17 cellular contexts compared by ENCODE assay signal in genomic region chr1:150798509-150798908, GRCh38. TPM values are rescaled to one million over a fixed set of nuclear protein-coding genes. Genes with fewer than 3 reads are reported as not detected.
DNase-seq lines count a peak whose midpoint lies in the region; ATAC-seq lines count a peak whose summit lies in the region.
"Had no signal": no experiment of that assay in that cellular context is flagged by ENCODE, and none has a peak within 500 bp of the region (broad histone marks: within the 10 kb centered on the region; RNA-seq: fewer than 3 reads in every experiment).

No MANE protein-coding gene starts in this region.

- ATAC-seq in GM18909 (IDR thresholded peaks at IDR 0.05; ENCODE audit: poor library complexity, unreplicated experiment) (no peak), GM19351 (IDR thresholded peaks at IDR 0.05; ENCODE audit: unreplicated experiment) (no peak), HG02678 (IDR thresholded peaks at IDR 0.05; ENCODE audit: unreplicated experiment) (no peak)
- ATAC-seq: Right ventricle myocardium inferior had no signal

- peak; percentile 46 to 98 (median 84) for DNase-seq in NCI-H1417 (lab: John Stamatoyannopoulos, UW)
- no peak for DNase-seq in NCI-H1417 treated with DMSO at 0.1 percent for 48 hours (lab: John Stamatoyannopoulos, UW)
- peak; percentile 91 for DNase-seq in NCI-H510A treated with DMSO at 0.1 percent for 48 hours (lab: John Stamatoyannopoulos, UW)
- peak; percentile 56 for DNase-seq in ecto neural progenitor cell (ENCODE audit: low spot score)
- no peak for DNase-seq in dermis blood vessel endothelial cell
- DNase-seq: activated CD4-positive, alpha-beta T cell treated with anti-CD3 and anti-CD28 coated beads, Interleukin-2, amount 50 U/mL, for 1 hour; adrenal gland; CD4-positive, alpha-beta memory T cell; H7; Kasumi-1; NCI-H774; stomach; T-helper 9 cell had no signal

RNA-seq across cellular contexts. Expression of gene CTSK, which starts 9.6 kb away (rescaled TPM):
- total RNA-seq in dermis blood vessel endothelial cell: 0.68 and 0.84 TPM in 2 replicates

RNA-seq across cellular contexts. Expression of gene CTSS, which starts 32.9 kb away (rescaled TPM):
- total RNA-seq in dermis blood vessel endothelial cell: 57.5 and 63.3 TPM in 2 replicates
- total RNA-seq: H7 had no signal

Comparison
In these comparisons a context has a peak if more than half of its experiments do, and no peak if none do; other contexts are left out.
1. DNase-seq: peak in NCI-H1417 (3 of 3), NCI-H510A treated with DMSO at 0.1 percent for 48 hours (single experiment) and ecto neural progenitor cell (single experiment); none in NCI-H1417 treated with DMSO at 0.1 percent for 48 hours (single experiment) and dermis blood vessel endothelial cell (single experiment).